Comparison of ENCODE assay signal across 26 cellular contexts in genomic region chr17:37388266-37388665, GRCh38. TPM values are rescaled to one million over a fixed set of nuclear protein-coding genes. Genes with fewer than 3 reads are reported as not detected.
DNase-seq lines count a peak whose midpoint lies in the region; ATAC-seq and TF ChIP-seq lines count a peak whose summit lies in the region.
"Had no signal": no experiment of that assay in that cellular context is flagged by ENCODE, and none has a peak within 500 bp of the region (broad histone marks: within the 10 kb centered on the region; RNA-seq: fewer than 3 reads in every experiment).

No MANE protein-coding gene starts in this region.

- no peaks in the 10 kb centered on the region for H3K79me2 ChIP-seq in mesendoderm (ENCODE audit: control insufficient read depth, insufficient read depth, low read length)

- no peaks in the 10 kb centered on the region for H3K79me1 ChIP-seq in mesendoderm (ENCODE audit: low read length)

- no peak overlapping the region for H4K8ac ChIP-seq in mesendoderm (ENCODE audit: low read depth, low read length)

- no peaks in the 10 kb centered on the region for H3K36me3 ChIP-seq in mesendoderm (ENCODE audit: control insufficient read depth, insufficient read depth, low read length)
- H3K36me3 ChIP-seq: neural progenitor cell, uterus had no signal

- no peaks in the 10 kb centered on the region for H3K9me3 Mint-ChIP-seq in activated CD8-positive, alpha-beta T cell treated with anti-CD3 and anti-CD28 coated beads for 36 hours
- H3K9me3 Mint-ChIP-seq: activated naive CD4-positive, alpha-beta T cell treated with anti-CD3 and anti-CD28 coated beads, Interleukin-2, amount 50 U/mL, for 72 hours; brain; neural progenitor cell had no signal

- no peak overlapping the region for H2BK15ac ChIP-seq in mesendoderm (replicated peaks; ENCODE audit: low read depth)

- no peak for ATAC-seq in activated CD8-positive, alpha-beta T cell treated with anti-CD3 and anti-CD28 coated beads for 36 hours
- no peak for ATAC-seq in HG03175 (IDR thresholded peaks at IDR 0.05; ENCODE audit: unreplicated experiment)
- ATAC-seq: activated CD4-positive, CD25-positive, alpha-beta regulatory T cell treated with anti-CD3 and anti-CD28 coated beads, Interleukin-2, amount 50 U/mL, for 24 hours; activated naive CD4-positive, alpha-beta T cell treated with anti-CD3 and anti-CD28 coated beads, Interleukin-2, amount 50 U/mL, for 72 hours; mucosa of descending colon had no signal

- H3K4me3 Mint-ChIP-seq in activated CD8-positive, alpha-beta T cell treated with anti-CD3 and anti-CD28 coated beads for 36 hours, result no peak overlapping the region
- H3K4me3 Mint-ChIP-seq: brain, neural progenitor cell had no signal

- no peak overlapping the region for H3K18ac ChIP-seq in mesendoderm (ENCODE audit: low read length)

- no peak overlapping the region for H2BK5ac ChIP-seq in mesendoderm (ENCODE audit: low read length)

- no peak overlapping the region for H3K56ac ChIP-seq in mesendoderm (ENCODE audit: low read length)

- TF ChIP-seq CTCF in activated CD8-positive, alpha-beta T cell treated with anti-CD3 and anti-CD28 coated beads for 36 hours (IDR thresholded peaks at IDR 0.05), result no peak

- H3K36me3 Mint-ChIP-seq in activated CD8-positive, alpha-beta T cell treated with anti-CD3 and anti-CD28 coated beads for 36 hours (ENCODE audit: low read depth), result no peaks in the 10 kb centered on the region
- H3K36me3 Mint-ChIP-seq: activated naive CD4-positive, alpha-beta T cell treated with anti-CD3 and anti-CD28 coated beads, Interleukin-2, amount 50 U/mL, for 72 hours; brain; neural progenitor cell had no signal

- CTCF ChIA-PET in activated CD8-positive, alpha-beta T cell treated with anti-CD3 and anti-CD28 coated beads for 36 hours (lab: Charles Lee), result interaction anchor here (9.1 kb wide), 1 partner anchor 14 kb away, joined by 55 read pairs; no protein-coding TSS in a partner anchor

- peak; percentile 27 for DNase-seq in AG08395 (ENCODE audit: low spot score)
- peak; percentile 52 for DNase-seq in M059J (ENCODE audit: low read depth)
- DNase-seq in caudate nucleus (lab: John Stamatoyannopoulos, UW), result peak in 3 of 61 donors; percentile 1 to 42 (median 24)
- peak; percentile 14 for DNase-seq in mesendoderm
- no peak for DNase-seq in H4 (ENCODE audit: low spot score)
- DNase-seq in activated CD8-positive, alpha-beta T cell treated with anti-CD3 and anti-CD28 coated beads for 36 hours, result no peak
- DNase-seq in DMS79 (lab: John Stamatoyannopoulos, UW), result no peak
- DNase-seq: Calu3; mucosa of descending colon; NCI-H1694 treated with DMSO at 0.1 percent for 48 hours; NCI-H510A; NK-92 treated with Interleukin-12 subunit alpha and Interleukin-12 subunit beta, amount 100 ng/mL, for 24 hours; stimulated activated CD4-positive, alpha-beta T cell treated with anti-CD3 and anti-CD28 coated beads, Interleukin-12 subunit alpha, Interleukin-12 subunit beta, amount 100 ng/mL, for 4 hours; substantia nigra; T-helper 9 cell; uterus had no signal

- H3K9ac ChIP-seq in mesendoderm (ENCODE audit: low read length), result no peak overlapping the region
- H3K9ac ChIP-seq: neural progenitor cell had no signal

- no peak overlapping the region for H3K27ac Mint-ChIP-seq in activated CD8-positive, alpha-beta T cell treated with anti-CD3 and anti-CD28 coated beads for 36 hours
- H3K27ac Mint-ChIP-seq: activated naive CD4-positive, alpha-beta T cell treated with anti-CD3 and anti-CD28 coated beads, Interleukin-2, amount 50 U/mL, for 72 hours; neural progenitor cell had no signal

- no peak overlapping the region for H3K4ac ChIP-seq in mesendoderm (ENCODE audit: low read depth, low read length)

- H3K27me3 Mint-ChIP-seq in activated CD8-positive, alpha-beta T cell treated with anti-CD3 and anti-CD28 coated beads for 36 hours, result no peaks in the 10 kb centered on the region
- H3K27me3 Mint-ChIP-seq: brain had no signal

- H3K4me3 ChIP-seq in mesendoderm (ENCODE audit: low read length), result no peak overlapping the region
- H3K4me3 ChIP-seq: coronary artery, mucosa of descending colon, neural progenitor cell, SK-N-MC, uterus had no signal

- H3K4me2 ChIP-seq in mesendoderm (ENCODE audit: low read length), result no peak overlapping the region
- H3K4me2 ChIP-seq: neural progenitor cell had no signal

- POLR2A ChIA-PET in activated CD8-positive, alpha-beta T cell treated with anti-CD3 and anti-CD28 coated beads for 36 hours (lab: Charles Lee), result no interaction called here

- intact Hi-C loops in activated CD8-positive, alpha-beta T cell treated with anti-CD3 and anti-CD28 coated beads for 36 hours (cut with micrococcal nuclease), result no loop called here

- no CpG with 5 or more reads among the region's 3 CpGs for WGBS in mesendoderm (ENCODE audit: extremely low coverage, insufficient coverage, low lambda C conversion rate)

- peaks cover 19% of the 10 kb centered on the region for H3K4me1 Mint-ChIP-seq in activated CD8-positive, alpha-beta T cell treated with anti-CD3 and anti-CD28 coated beads for 36 hours (ENCODE audit: low read depth)
- H3K4me1 Mint-ChIP-seq: neural progenitor cell had no signal

- H3K27me3 ChIP-seq in mesendoderm (ENCODE audit: insufficient read depth, low read length, poor library complexity), result no peaks in the 10 kb centered on the region
- H3K27me3 ChIP-seq: neural progenitor cell, uterus had no signal

- H2BK120ac ChIP-seq in mesendoderm (ENCODE audit: low read depth, low read length), result no peak overlapping the region

- no peak overlapping the region for H4K5ac ChIP-seq in mesendoderm (ENCODE audit: low read length)

- no peak overlapping the region for H2AK5ac ChIP-seq in mesendoderm (ENCODE audit: low read length)

- H3K4me1 ChIP-seq in mesendoderm (ENCODE audit: control insufficient read depth, low read depth, low read length), result no peaks in the 10 kb centered on the region
- H3K4me1 ChIP-seq: uterus had no signal

- H3K27ac ChIP-seq in caudate nucleus (ENCODE audit: low read depth, low read length), result peak overlapping the region; percentile 8
- no peak overlapping the region for H3K27ac ChIP-seq in mesendoderm (ENCODE audit: low read depth, low read length)
- H3K27ac ChIP-seq: coronary artery, neural progenitor cell, SK-N-MC, uterus had no signal

- H3K23ac ChIP-seq in mesendoderm (ENCODE audit: low read length), result no peak overlapping the region

RNA-seq across cellular contexts. Expression of gene C17orf78, which starts 12.5 kb away (rescaled TPM):
- not detected in 2 replicates for total RNA-seq in M059J (2014; rRNA removed; shearing (Covaris generic))
- polyA plus RNA-seq in mesendoderm (2013, experiment 1 of 2), result not detected
- not detected for polyA plus RNA-seq in mesendoderm (2013, experiment 2 of 2)
- not detected in 2 replicates for total RNA-seq in H4 (2014; rRNA removed; shearing (Covaris generic))
- total RNA-seq in activated CD8-positive, alpha-beta T cell treated with anti-CD3 and anti-CD28 coated beads for 36 hours, result not detected
- total RNA-seq: activated CD8-positive, alpha-beta memory T cell treated with anti-CD3 and anti-CD28 coated beads for 36 hours; activated naive CD4-positive, alpha-beta T cell treated with anti-CD3 and anti-CD28 coated beads, Interleukin-2, amount 50 U/mL, for 72 hours; Calu3; H1; mucosa of descending colon; pulmonary artery endothelial cell; uterus had no signal
- polyA plus RNA-seq: H1 had no signal

RNA-seq across cellular contexts. Expression of gene ACACA, which starts 18.4 kb away (rescaled TPM):
- total RNA-seq in M059J (2014; rRNA removed; shearing (Covaris generic)), result 16.2 and 33.7 TPM in 2 replicates
- 35.5 TPM for polyA plus RNA-seq in mesendoderm (2013, experiment 1 of 2)
- polyA plus RNA-seq in mesendoderm (2013, experiment 2 of 2), result 34.5 TPM
- 27.6 and 50.3 TPM in 2 replicates for total RNA-seq in H4 (2014; rRNA removed; shearing (Covaris generic))
- total RNA-seq in activated CD8-positive, alpha-beta T cell treated with anti-CD3 and anti-CD28 coated beads for 36 hours, result 10 to 100 TPM; 66.0 to 68.2 TPM

RNA-seq across cellular contexts. Expression of gene TADA2A, which starts 18.4 kb away (rescaled TPM):
- total RNA-seq in M059J (2014; rRNA removed; shearing (Covaris generic)), result 14.6 and 17.5 TPM in 2 replicates
- polyA plus RNA-seq in mesendoderm (2013, experiment 1 of 2), result 18.4 TPM
- 17.6 TPM for polyA plus RNA-seq in mesendoderm (2013, experiment 2 of 2)
- 11.3 and 15.4 TPM in 2 replicates for total RNA-seq in H4 (2014; rRNA removed; shearing (Covaris generic))
- total RNA-seq in activated CD8-positive, alpha-beta T cell treated with anti-CD3 and anti-CD28 coated beads for 36 hours, result 10 to 100 TPM; 31.5 to 36.5 TPM

Comparison
In these comparisons a context has a peak if more than half of its experiments do, and no peak if none do; other contexts are left out.
1. DNase-seq: peak in AG08395 (single experiment), M059J (single experiment) and mesendoderm (single experiment); none in H4 (single experiment), activated CD8-positive, alpha-beta T cell treated with anti-CD3 and anti-CD28 coated beads for 36 hours (single experiment) and DMS79 (single experiment).